In the genomic region with DNA sequence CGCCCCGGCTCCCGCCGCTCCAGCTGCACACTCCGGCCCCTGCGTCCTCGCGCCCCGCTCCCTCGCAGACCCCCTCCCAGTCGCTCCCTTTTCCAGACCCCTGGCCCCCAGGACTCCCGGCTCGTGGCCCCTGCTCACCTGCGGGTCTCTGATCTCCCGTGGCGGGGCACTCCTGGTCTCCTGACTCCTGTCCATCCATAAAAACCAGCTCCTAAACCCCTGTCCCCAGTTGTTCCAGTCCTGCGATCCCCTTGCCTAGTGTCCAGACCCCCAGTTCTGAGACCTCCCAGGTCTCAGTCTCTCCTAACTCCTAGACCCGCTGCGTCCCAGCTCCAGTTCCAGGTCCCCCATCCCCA, we compare ENCODE assay signal across 8 cellular contexts. TPM values are rescaled to one million over a fixed set of nuclear protein-coding genes. Genes with fewer than 3 reads are reported as not detected.
DNase-seq lines count a peak whose midpoint lies in the region; ATAC-seq and TF ChIP-seq lines count a peak whose summit lies in the region.

No MANE protein-coding gene starts in this region.

- H3K9me3 Mint-ChIP-seq in activated CD8-positive, alpha-beta memory T cell treated with anti-CD3 and anti-CD28 coated beads, Interleukin-2, amount 10 ng/mL, durations not matched to agents 7 days and 5 days (ENCODE audit: low read depth): no peaks in the 10 kb centered on the region

- H3K36me3 Mint-ChIP-seq in activated CD8-positive, alpha-beta memory T cell treated with anti-CD3 and anti-CD28 coated beads, Interleukin-2, amount 10 ng/mL, durations not matched to agents 7 days and 5 days: no peaks in the 10 kb centered on the region

- H3K4me1 ChIP-seq in heart right ventricle: peaks cover 6 to 26% (median 24%) of the 10 kb centered on the region in 9 donors

- H3K27me3 Mint-ChIP-seq in activated CD8-positive, alpha-beta memory T cell treated with anti-CD3 and anti-CD28 coated beads, Interleukin-2, amount 10 ng/mL, durations not matched to agents 7 days and 5 days: no peaks in the 10 kb centered on the region

- no peaks in the 10 kb centered on the region for H3K27me3 ChIP-seq in heart right ventricle

- H3K4me1 Mint-ChIP-seq in activated CD8-positive, alpha-beta memory T cell treated with anti-CD3 and anti-CD28 coated beads, Interleukin-2, amount 10 ng/mL, durations not matched to agents 7 days and 5 days: peaks cover 35% of the 10 kb centered on the region

- DNase-seq in activated CD8-positive, alpha-beta memory T cell treated with anti-CD3 and anti-CD28 coated beads, Interleukin-2, amount 10 ng/mL, durations not matched to agents 7 days and 5 days: no peak
- no peak for DNase-seq in activated CD8-positive, alpha-beta memory T cell treated with anti-CD3 and anti-CD28 coated beads, Interleukin-2, amount 50 U/mL, for 48 hours
- DNase-seq in heart right ventricle: peak in 1 of 2 donors; percentile 13
- no peak for DNase-seq in LoVo (ENCODE audit: low spot score)
- no peak for DNase-seq in HT-29 (ENCODE audit: low spot score)

- CTCF ChIA-PET in activated CD8-positive, alpha-beta memory T cell treated with anti-CD3 and anti-CD28 coated beads, Interleukin-2, amount 10 ng/mL, durations not matched to agents 7 days and 5 days (lab: Charles Lee): interaction anchor here (0.7 to 1.5 kb wide), 5 partner anchors 13 to 581 kb away, joined by 3 to 5 read pairs (median 3); a partner anchor contains a TSS

- 0% methylated on average over 15 to 19 of the region's 19 CpGs for WGBS in heart right ventricle, 2 donors

- ATAC-seq in activated CD8-positive, alpha-beta memory T cell treated with anti-CD3 and anti-CD28 coated beads, Interleukin-2, amount 10 ng/mL, durations not matched to agents 7 days and 5 days: no peak
- peak in 6 of 8 donors; percentile 7 to 51 (median 14) for ATAC-seq in heart right ventricle
- no peak for ATAC-seq in HG03342 (IDR thresholded peaks at IDR 0.05; ENCODE audit: unreplicated experiment)

- H3K4me3 ChIP-seq in heart right ventricle (peak overlapping the region; percentile 77 to 100 (median 90)), skin epidermis (peak overlapping the region; percentile 63 to 99 (median 87))

- H3K9me3 ChIP-seq in heart right ventricle: no peaks in the 10 kb centered on the region

- peaks cover 0 to 18% (median 0%) of the 10 kb centered on the region in 9 donors for H3K36me3 ChIP-seq in heart right ventricle

- intact Hi-C loops in heart right ventricle (cut with DNase I): loop anchor here in 5 of 10 donors (5.0 to 10.0 kb wide), 5 partner anchors 60 to 90 kb away; a partner anchor contains a TSS

- H3K27ac Mint-ChIP-seq in activated CD8-positive, alpha-beta memory T cell treated with anti-CD3 and anti-CD28 coated beads, Interleukin-2, amount 10 ng/mL, durations not matched to agents 7 days and 5 days: peak overlapping the region; percentile 87

- peak overlapping the region; percentile 61; the same call in 1 of the 2 replicates for H3K27ac ChIP-seq in VCaP
- H3K27ac ChIP-seq in heart right ventricle: peak overlapping the region in 9 of 10 donors; percentile 83 to 94 (median 87)
- H3K27ac ChIP-seq in skin epidermis: peak overlapping the region; percentile 63 to 97 (median 93)

- TF ChIP-seq CTCF in VCaP (conservative IDR thresholded peaks at IDR 0.05): no peak
- no peak for TF ChIP-seq CTCF in heart right ventricle (IDR thresholded peaks at IDR 0.05)

- peak overlapping the region; percentile 98 for H3K4me3 Mint-ChIP-seq in activated CD8-positive, alpha-beta memory T cell treated with anti-CD3 and anti-CD28 coated beads, Interleukin-2, amount 10 ng/mL, durations not matched to agents 7 days and 5 days

RNA-seq across cellular contexts. Expression of a gene that starts 0.3 kb away (rescaled TPM):
- 10 to 100 TPM; 13.2 to 17.9 TPM for total RNA-seq in activated CD8-positive, alpha-beta memory T cell treated with anti-CD3 and anti-CD28 coated beads, Interleukin-2, amount 10 ng/mL, durations not matched to agents 7 days and 5 days
- total RNA-seq in heart right ventricle: 10 to 100 TPM; 10.8 to 23.9 (median 14.0) TPM
- 1 to 10 TPM; 2.1 to 2.8 TPM for polyA plus RNA-seq in heart right ventricle
- 4.9 and 7.9 TPM in 2 replicates for total RNA-seq in HT-29 (2014; rRNA removed; shearing (Covaris generic))

RNA-seq across cellular contexts. Expression of a gene that starts 11.8 kb away (rescaled TPM):
- total RNA-seq in activated CD8-positive, alpha-beta memory T cell treated with anti-CD3 and anti-CD28 coated beads, Interleukin-2, amount 10 ng/mL, durations not matched to agents 7 days and 5 days: not detected
- total RNA-seq in heart right ventricle: not detected
- not detected for polyA plus RNA-seq in heart right ventricle
- not detected in 2 replicates for total RNA-seq in HT-29 (2014; rRNA removed; shearing (Covaris generic))

RNA-seq across cellular contexts. Expression of a gene that starts 35.0 kb away (rescaled TPM):
- 10 to 100 TPM; 14.9 to 22.9 TPM for total RNA-seq in activated CD8-positive, alpha-beta memory T cell treated with anti-CD3 and anti-CD28 coated beads, Interleukin-2, amount 10 ng/mL, durations not matched to agents 7 days and 5 days
- 1 to 10 TPM; 1.2 to 4.7 (median 2.3) TPM for total RNA-seq in heart right ventricle
- 1 to 10 TPM; 3.7 to 8.9 TPM for polyA plus RNA-seq in heart right ventricle
- total RNA-seq in HT-29 (2014; rRNA removed; shearing (Covaris generic)): 0.60 and 1.1 TPM in 2 replicates

Comparison
In these comparisons a context has a peak if more than half of its experiments do, and no peak if none do; other contexts are left out.
1. ATAC-seq: peak in heart right ventricle (6 of 8); none in activated CD8-positive, alpha-beta memory T cell treated with anti-CD3 and anti-CD28 coated beads, Interleukin-2, amount 10 ng/mL, durations not matched to agents 7 days and 5 days (single experiment) and HG03342 (single experiment).
2. Peak in every context shown above with its lines, with median percentiles within 50 percentile points of each other: H3K27ac ChIP-seq.